8 cellular contexts compared by ENCODE assay signal in the genomic region with DNA sequence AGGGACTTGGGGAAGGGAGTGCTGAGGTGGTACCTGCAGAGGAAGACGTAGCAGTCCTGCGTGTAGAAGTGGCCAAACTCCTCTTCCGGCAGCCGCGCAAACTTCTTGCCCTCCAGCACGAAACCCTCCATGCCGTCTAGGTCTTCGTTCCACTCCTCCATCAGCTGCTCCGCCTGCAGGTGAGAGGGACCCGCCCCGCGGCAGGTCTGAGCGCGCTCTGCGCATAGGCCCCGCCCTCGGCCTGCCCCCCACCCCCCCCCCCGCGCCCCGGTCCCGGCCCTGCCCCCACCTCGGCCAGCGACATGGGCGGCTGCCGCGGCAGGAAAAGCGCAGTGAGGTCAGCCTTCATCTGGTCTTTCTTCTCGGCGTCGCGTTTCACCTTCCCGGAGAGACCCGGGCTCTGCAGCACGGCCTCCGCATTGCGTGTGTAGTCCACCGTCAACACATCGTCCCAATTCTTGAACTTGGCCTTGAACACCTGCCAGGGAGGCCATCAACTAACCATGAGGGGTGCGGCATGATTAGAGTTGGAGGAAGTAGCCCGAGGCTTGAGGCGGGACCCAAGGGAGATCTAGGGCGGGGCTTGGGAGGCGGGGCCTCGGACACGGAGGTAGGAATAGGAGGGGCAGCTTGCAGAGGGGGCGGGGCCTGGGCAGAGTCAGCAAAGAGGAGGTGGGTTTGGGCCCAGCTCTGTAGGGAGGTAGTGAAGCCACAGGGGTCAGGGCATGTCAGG. TPM values are rescaled to one million over a fixed set of nuclear protein-coding genes. Genes with fewer than 3 reads are reported as not detected.
DNase-seq lines count a peak whose midpoint lies in the region; ATAC-seq and TF ChIP-seq lines count a peak whose summit lies in the region.

No MANE protein-coding gene starts in this region.

- WGBS in gastroesophageal sphincter (ENCODE audit: low coverage in 1 of 2), 2 donors, result 25 to 72% methylated on average over 2 of the region's 46 CpGs

- no peaks in the 10 kb centered on the region for H3K27me3 Mint-ChIP-seq in activated B cell treated with CpG ODN at 0.5 μM for 24 hours

- intact Hi-C loops in activated B cell treated with CpG ODN at 0.5 μM for 24 hours (cut with micrococcal nuclease), result loop anchor here (5.0 kb wide), 1 partner anchor 115 kb away; the partner anchor contains the start of gene SHMT1

- TF ChIP-seq POLR2A in gastroesophageal sphincter (IDR thresholded peaks at IDR 0.05), result no peak

- CTCF ChIA-PET in activated B cell treated with CpG ODN at 0.5 μM for 24 hours (lab: Charles Lee), result no interaction called here

- H3K4me3 Mint-ChIP-seq in activated B cell treated with CpG ODN at 0.5 μM for 24 hours, result no peak overlapping the region

- no peak for TF ChIP-seq CTCF in activated B cell treated with CpG ODN at 0.5 μM for 24 hours (IDR thresholded peaks at IDR 0.05)
- TF ChIP-seq CTCF in gastroesophageal sphincter (IDR thresholded peaks at IDR 0.05), result no peak

- H3K4me1 Mint-ChIP-seq in activated B cell treated with CpG ODN at 0.5 μM for 24 hours, result peaks cover 6% of the 10 kb centered on the region

- H3K27ac Mint-ChIP-seq in activated B cell treated with CpG ODN at 0.5 μM for 24 hours, result no peak overlapping the region

- no peaks in the 10 kb centered on the region for H3K9me3 ChIP-seq in gastroesophageal sphincter

- DNase-seq in DMS79 (lab: John Stamatoyannopoulos, UW), result peak; percentile 41
- peak; percentile 45 for DNase-seq in NAMALWA (ENCODE audit: low spot score)
- peak; percentile 35 for DNase-seq in activated B cell treated with CpG ODN at 0.5 μM for 24 hours
- peak; percentile 51 for DNase-seq in retina
- no peak for DNase-seq in dedifferentiated amniotic fluid mesenchymal stem cell (ENCODE audit: extremely low spot score)

- ATAC-seq in activated B cell treated with CpG ODN at 0.5 μM for 24 hours (ENCODE audit: low read depth) (peak; percentile 70), gastroesophageal sphincter (peak; percentile 60), HG03521 (IDR thresholded peaks at IDR 0.05; ENCODE audit: unreplicated experiment) (no peak), HG02678 (IDR thresholded peaks at IDR 0.05; ENCODE audit: unreplicated experiment) (no peak)

- H3K27me3 ChIP-seq in gastroesophageal sphincter, result no peaks in the 10 kb centered on the region

- no peaks in the 10 kb centered on the region for H3K9me3 Mint-ChIP-seq in activated B cell treated with CpG ODN at 0.5 μM for 24 hours

- H3K4me3 ChIP-seq in gastroesophageal sphincter, result peak overlapping the region in 1 of 2 donors; percentile 14

- H3K36me3 ChIP-seq in gastroesophageal sphincter, result peaks cover 0 to 99% of the 10 kb centered on the region in 2 donors

- peaks cover 69% of the 10 kb centered on the region for H3K36me3 Mint-ChIP-seq in activated B cell treated with CpG ODN at 0.5 μM for 24 hours (ENCODE audit: low read depth)

- peak overlapping the region in 3 of 4 donors; percentile 53 to 60 (median 53) for H3K27ac ChIP-seq in gastroesophageal sphincter

- POLR2A ChIA-PET in activated B cell treated with CpG ODN at 0.5 μM for 24 hours (lab: Charles Lee), result no interaction called here

- no peak for TF ChIP-seq EP300 in gastroesophageal sphincter (IDR thresholded peaks at IDR 0.05)

- H3K4me1 ChIP-seq in gastroesophageal sphincter, result peaks cover 0 to 29% (median 16%) of the 10 kb centered on the region in 3 donors

RNA-seq across cellular contexts. Expression of gene FLII, which starts 11.5 kb away (rescaled TPM):
- total RNA-seq in activated B cell treated with CpG ODN at 0.5 μM for 24 hours (291 and 301 TPM in 2 replicates), gastroesophageal sphincter (100 to 1,000 TPM; 283 to 543 (median 310) TPM)

RNA-seq across cellular contexts. Expression of gene MIEF2, which starts 13.4 kb away (rescaled TPM):
- total RNA-seq in activated B cell treated with CpG ODN at 0.5 μM for 24 hours (5.6 and 8.8 TPM in 2 replicates), gastroesophageal sphincter (10 to 100 TPM; 10.8 to 19.0 (median 12.5) TPM)

RNA-seq across cellular contexts. Expression of gene LLGL1, which starts 21.6 kb away (rescaled TPM):
- total RNA-seq in activated B cell treated with CpG ODN at 0.5 μM for 24 hours (9.7 and 10.5 TPM in 2 replicates), gastroesophageal sphincter (10 to 100 TPM; 16.7 to 31.7 (median 22.1) TPM)

Comparison
In these comparisons a context has a peak if more than half of its experiments do, and no peak if none do; other contexts are left out.
1. ATAC-seq: peak in activated B cell treated with CpG ODN at 0.5 μM for 24 hours (single experiment) and gastroesophageal sphincter (single experiment); none in HG03521 (single experiment) and HG02678 (single experiment).